In genomic region chr1:174700775-174701174, GRCh38 we compare ENCODE assay signal across 1 cellular context.
TF ChIP-seq lines count a peak whose summit lies in the region.

No MANE protein-coding gene starts in this region.

TF ChIP-seq in GM23338, 12 proteins besides CTCF, POLR2A, EP300 and RAD21 (continued from another document):
- no peak for TF ChIP-seq ZNF462 (CRISPR knock-in tag; IDR thresholded peaks at IDR 0.05)
